Comparison of ENCODE assay signal across 17 cellular contexts in genomic region chr2:96181529-96181928, GRCh38. TPM values are rescaled to one million over a fixed set of nuclear protein-coding genes. Genes with fewer than 3 reads are reported as not detected.
DNase-seq lines count a peak whose midpoint lies in the region; ATAC-seq and TF ChIP-seq lines count a peak whose summit lies in the region.
"Had no signal": no experiment of that assay in that cellular context is flagged by ENCODE, and none has a peak within 500 bp of the region (broad histone marks: within the 10 kb centered on the region; RNA-seq: fewer than 3 reads in every experiment).

No MANE protein-coding gene starts in this region.

- H3K4me1 Mint-ChIP-seq in T-helper 17 cell (peaks cover 6% of the 10 kb centered on the region), natural killer cell (peaks cover 26 to 28% of the 10 kb centered on the region in 2 donors)
- H3K4me1 Mint-ChIP-seq: GM23338 had no signal

- H3K27me3 Mint-ChIP-seq in T-helper 17 cell (peaks cover 3% of the 10 kb centered on the region), natural killer cell (ENCODE audit: low read depth in 2 of 2) (peaks cover 0 to 2% of the 10 kb centered on the region in 2 donors)
- H3K27me3 Mint-ChIP-seq: B cell; CD4-positive, alpha-beta memory T cell had no signal

- intact Hi-C loops in HCT116 (cut with micrococcal nuclease) (no loop called here), natural killer cell (cut with micrococcal nuclease) (no loop called here)

- CTCF ChIA-PET in HCT116 (lab: Charles Lee): no interaction called here

- H3K27ac ChIP-seq in HCT116 (ENCODE audit: low read depth, low read length): no peak overlapping the region

- POLR2A ChIA-PET in HCT116 (lab: Charles Lee): no interaction called here

- TF ChIP-seq POLR2A in HCT116 (IDR thresholded peaks at IDR 0.05; ENCODE audit: borderline replicate concordance, extremely low read depth, insufficient read depth, insufficient read length): no peak

- no peaks in the 10 kb centered on the region for H3K9me3 Mint-ChIP-seq in natural killer cell
- H3K9me3 Mint-ChIP-seq: CD4-positive, alpha-beta memory T cell; GM23338 had no signal

- DNase-seq in HCT116 (ENCODE audit: low read depth, low spot score) (no peak), T-helper 17 cell (no peak), natural killer cell (no peak), NCI-H1694 (lab: John Stamatoyannopoulos, UW) (no peak), KG1 (lab: John Stamatoyannopoulos, UW) (no peak)
- DNase-seq: C1 segment of cervical spinal cord; CD4-positive, alpha-beta memory T cell; DND-41; GDM1; H7 had no signal

- no peak overlapping the region for H3K4me3 ChIP-seq in HCT116 (replicated peaks in 1 of 2; ENCODE audit: low read depth in 1 of 2, low read length in 2 of 2)
- H3K4me3 ChIP-seq: GM23338, K562 had no signal

- peak; percentile 65 for ATAC-seq in GM18867 (IDR thresholded peaks at IDR 0.05; ENCODE audit: unreplicated experiment)
- ATAC-seq in HCT116: no peak
- ATAC-seq in T-helper 17 cell: no peak
- peak in 2 of 3 donors; percentile 7 to 39 for ATAC-seq in natural killer cell
- ATAC-seq in HG03039 (IDR thresholded peaks at IDR 0.05; ENCODE audit: unreplicated experiment): no peak
- ATAC-seq in HG03460 (IDR thresholded peaks at IDR 0.05; ENCODE audit: unreplicated experiment): no peak
- ATAC-seq: GM23338 had no signal

- H2AFZ ChIP-seq in HCT116 (ENCODE audit: low read depth, low read length, poor library complexity, severe bottlenecking): no peak overlapping the region
- H2AFZ ChIP-seq: GM23338 had no signal

- peaks cover 10 to 17% of the 10 kb centered on the region in 2 experiments; a peak in 3 of 4 replicates for H3K36me3 ChIP-seq in HCT116 (ENCODE audit: control insufficient read depth in 1 of 2, insufficient read depth in 2 of 2, low read length in 2 of 2)

- peak overlapping the region; percentile 24 for H3K27ac Mint-ChIP-seq in T-helper 17 cell
- peak overlapping the region; percentile 25 to 71 for H3K27ac Mint-ChIP-seq in natural killer cell
- H3K27ac Mint-ChIP-seq: B cell, GM23338 had no signal

- H3K79me2 ChIP-seq in HCT116 (ENCODE audit: insufficient read depth, low read length): no peaks in the 10 kb centered on the region

- no peaks in the 10 kb centered on the region for H3K9me2 ChIP-seq in HCT116 (ENCODE audit: insufficient read depth)

- BruUV-seq in HCT116 (replicated peaks; lab: Mats Ljungman, UMichigan): TSS peak; percentile 6

- no peaks in the 10 kb centered on the region for H4K20me1 ChIP-seq in HCT116 (ENCODE audit: insufficient read depth)

- no peaks in the 10 kb centered on the region for H3K27me3 ChIP-seq in HCT116 (ENCODE audit: insufficient read depth, low read length)

- TF ChIP-seq CTCF in HCT116 (IDR thresholded peaks at IDR 0.05 in 2 of 3, conservative IDR thresholded peaks at IDR 0.05 in 1 of 3; ENCODE audit: borderline replicate concordance in 1 of 3, insufficient read depth in 1 of 3, low read depth in 2 of 3, low read length in 2 of 3) (no peak), natural killer cell (IDR thresholded peaks at IDR 0.05) (no peak)

- no peak for TF ChIP-seq RAD21 in HCT116 (IDR thresholded peaks at IDR 0.05; ENCODE audit: low read depth)

- H3K9me3 ChIP-seq in HCT116 (ENCODE audit: control insufficient read depth in 1 of 2, insufficient read depth in 1 of 2, low read depth in 1 of 2, low read length in 2 of 2): no peaks in the 10 kb centered on the region
- H3K9me3 ChIP-seq in T-helper 17 cell (ENCODE audit: control insufficient read depth, low read length, poor library complexity, severe bottlenecking): no peaks in the 10 kb centered on the region

- H3K4me3 Mint-ChIP-seq in T-helper 17 cell (no peak overlapping the region), natural killer cell (peak overlapping the region; percentile 49)
- H3K4me3 Mint-ChIP-seq: B cell; CD4-positive, alpha-beta memory T cell; GM23338 had no signal

- no peak overlapping the region for H3K4me2 ChIP-seq in HCT116 (ENCODE audit: low read length)
- H3K4me2 ChIP-seq: GM23338 had no signal

- RAD21 ChIA-PET in HCT116 (lab: Charles Lee; ENCODE audit: low non-redundant PET in 1 of 2, low total read pairs in 2 of 2, uncharacterized antibody in 2 of 2, unreplicated experiment in 2 of 2): no interaction called here

- no peak overlapping the region for H3K9ac ChIP-seq in HCT116 (ENCODE audit: low read length)

- no peaks in the 10 kb centered on the region for H3K4me1 ChIP-seq in HCT116 (ENCODE audit: control insufficient read depth in 1 of 2, insufficient read depth in 2 of 2, low read length in 2 of 2)

- H3K36me3 Mint-ChIP-seq in T-helper 17 cell (ENCODE audit: low read depth) (peaks cover 3% of the 10 kb centered on the region), natural killer cell (peaks cover 22% of the 10 kb centered on the region)

TF ChIP-seq in HCT116, 20 proteins besides CTCF, POLR2A, EP300 and RAD21:
- TF ChIP-seq MAX (IDR thresholded peaks at IDR 0.05): no peak
- no peak for TF ChIP-seq ATF3 (IDR thresholded peaks at IDR 0.05)
- no peak for TF ChIP-seq JUND (IDR thresholded peaks at IDR 0.05)
- no peak for TF ChIP-seq ZBTB33 (IDR thresholded peaks at IDR 0.05; ENCODE audit: extremely low read depth, insufficient replicate concordance, low read length)
- no peak for TF ChIP-seq POLR2AphosphoS5 (IDR thresholded peaks at IDR 0.05; ENCODE audit: low read depth, low read length)
- no peak for TF ChIP-seq CBX3 (IDR thresholded peaks at IDR 0.05; ENCODE audit: low read depth)
- no peak for TF ChIP-seq SP1 (IDR thresholded peaks at IDR 0.05; ENCODE audit: low read depth)
- TF ChIP-seq SRF (IDR thresholded peaks at IDR 0.05; ENCODE audit: low read depth): no peak
- no peak for TF ChIP-seq REST (IDR thresholded peaks at IDR 0.05; ENCODE audit: low read depth)
- TF ChIP-seq FOSL1 (IDR thresholded peaks at IDR 0.05; ENCODE audit: low read depth): no peak
- TF ChIP-seq CEBPB (IDR thresholded peaks at IDR 0.05; ENCODE audit: low read depth): no peak
- TF ChIP-seq ZNF274 (IDR thresholded peaks at IDR 0.05; ENCODE audit: low read depth, low read length): no peak
- no peak for TF ChIP-seq YY1 (IDR thresholded peaks at IDR 0.05; ENCODE audit: extremely low read depth, insufficient replicate concordance, low read depth, low read length)
- no peak for TF ChIP-seq SIN3A (IDR thresholded peaks at IDR 0.05; ENCODE audit: low read depth)
TF ChIP-seq in HCT116: peak in this region for 0.

RNA-seq across cellular contexts. Expression of gene STARD7, which starts 27.1 kb away (rescaled TPM):
- total RNA-seq in HCT116 (2021; ENCODE audit: unreplicated experiment) (160 TPM), T-helper 17 cell (10 to 100 TPM; 59.2 to 72.6 TPM), natural killer cell (100 to 1,000 TPM in 1 of 3 donors, 10 to 100 TPM in 2; 62.6 to 106 (median 86.1) TPM)
- 53.5 and 64.4 TPM in 2 replicates for polyA plus RNA-seq in HCT116 (2012)

RNA-seq across cellular contexts. Expression of gene DUSP2, which starts 36.3 kb away (rescaled TPM):
- total RNA-seq in HCT116 (2021; ENCODE audit: unreplicated experiment): 24.5 TPM
- polyA plus RNA-seq in HCT116 (2012): 21.5 and 25.6 TPM in 2 replicates
- total RNA-seq in T-helper 17 cell: 100 to 1,000 TPM; 240 to 319 TPM
- total RNA-seq in natural killer cell: 100 to 1,000 TPM; 300 to 564 (median 432) TPM

RNA-seq across cellular contexts. Expression of gene ASTL, which starts 43.2 kb away (rescaled TPM):
- total RNA-seq in HCT116 (2021; ENCODE audit: unreplicated experiment) (0.34 TPM), T-helper 17 cell (1 to 10 TPM; 4.2 to 7.9 TPM), natural killer cell (10 to 100 TPM in 1 of 3 donors, 1 to 10 TPM in 2; 5.5 to 11.3 (median 8.8) TPM)
- 0.09 and 0.56 TPM in 2 replicates for polyA plus RNA-seq in HCT116 (2012)
- total RNA-seq: A172, GM23338, H7, K562 had no signal
- polyA plus RNA-seq: K562 had no signal

Comparison
In these comparisons a context has a peak if more than half of its experiments do, and no peak if none do; other contexts are left out.
1. ATAC-seq: peak in GM18867 (single experiment) and natural killer cell (2 of 3); none in HCT116 (single experiment), T-helper 17 cell (single experiment), HG03039 (single experiment) and HG03460 (single experiment).